In the genomic region with DNA sequence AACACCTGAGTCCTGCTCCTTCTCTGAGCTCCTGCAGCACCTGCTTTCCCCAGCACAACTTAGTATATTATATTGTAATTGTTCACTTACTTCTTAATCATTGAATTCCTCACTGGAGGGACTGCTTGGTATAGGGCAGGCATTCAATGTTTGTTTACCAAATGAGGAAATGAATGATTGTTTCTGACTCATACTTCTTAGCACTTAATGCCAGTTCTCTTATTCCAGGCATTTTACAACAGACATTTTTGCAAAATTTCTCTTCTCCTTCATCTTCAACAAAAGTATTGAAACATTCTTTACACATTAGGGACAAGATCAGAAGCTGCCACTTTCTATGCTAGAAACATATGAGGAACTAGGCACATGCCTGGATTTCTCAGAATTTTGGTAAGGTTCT, we compare ENCODE assay signal across 14 cellular contexts.
DNase-seq lines count a peak whose midpoint lies in the region; ATAC-seq and TF ChIP-seq lines count a peak whose summit lies in the region.
"Had no signal": no experiment of that assay in that cellular context is flagged by ENCODE, and none has a peak within 500 bp of the region (broad histone marks: within the 10 kb centered on the region; RNA-seq: fewer than 3 reads in every experiment).

No MANE protein-coding gene starts in this region.

- peak; percentile 49 for DNase-seq in AG08395 (ENCODE audit: low spot score)
- DNase-seq in HS-5 (ENCODE audit: low read depth): peak; percentile 38
- peak; percentile 67 for DNase-seq in amniotic epithelial cell (ENCODE audit: low read depth)
- DNase-seq in foreskin keratinocyte: peak in 1 of 2 donors; percentile 58
- DNase-seq in stimulated activated CD4-positive, alpha-beta T cell treated with anti-CD3 and anti-CD28 coated beads, Interleukin-2, amount 100 ng/mL, for 24 hours: no peak
- DNase-seq in GDM1 (lab: John Stamatoyannopoulos, UW): no peak
- no peak for DNase-seq in NCI-H2029 treated with DMSO at 0.1 percent for 48 hours (lab: John Stamatoyannopoulos, UW)
- DNase-seq: activated effector memory CD4-positive, alpha-beta T cell treated with Interleukin-2 at 50 U/mL for 16 hours; DMS153; mucosa of descending colon; NCI-H1048; RPMI8226; stimulated activated CD4-positive, alpha-beta T cell treated with anti-CD3 and anti-CD28 coated beads, Interleukin-1b, Interleukin-23, amount 100 ng/mL, for 48 hours had no signal

- no peaks in the 10 kb centered on the region for H3K27me3 ChIP-seq in foreskin keratinocyte

- ATAC-seq in foreskin keratinocyte (peak; percentile 27), GM18870 (IDR thresholded peaks at IDR 0.05; ENCODE audit: unreplicated experiment) (no peak)
- ATAC-seq: mucosa of descending colon had no signal

- no peak for TF ChIP-seq CTCF in foreskin keratinocyte (conservative IDR thresholded peaks at IDR 0.05)

- no peak overlapping the region for H3K27ac ChIP-seq in foreskin keratinocyte

- no peaks in the 10 kb centered on the region for H3K4me1 ChIP-seq in foreskin keratinocyte

Comparison
In these comparisons a context has a peak if more than half of its experiments do, and no peak if none do; other contexts are left out.
1. DNase-seq: peak in AG08395 (single experiment), HS-5 (single experiment) and amniotic epithelial cell (single experiment); none in stimulated activated CD4-positive, alpha-beta T cell treated with anti-CD3 and anti-CD28 coated beads, Interleukin-2, amount 100 ng/mL, for 24 hours (0 of 2), GDM1 (single experiment) and NCI-H2029 treated with DMSO at 0.1 percent for 48 hours (single experiment).